Comparison of ENCODE assay signal across 26 cellular contexts in genomic region chr20:48262396-48262795, GRCh38.
"Had no signal": no experiment of that assay in that cellular context is flagged by ENCODE, and none has a peak within 500 bp of the region (broad histone marks: within the 10 kb centered on the region; RNA-seq: fewer than 3 reads in every experiment).

No MANE protein-coding gene starts in this region.

- H3K4me1 ChIP-seq: heart right ventricle, left lung, lower lobe of right lung, pancreas, right atrium auricular region, right lobe of liver, tibial nerve, uterus had no signal

- H3K9me3 Mint-ChIP-seq: mesothelial cell of epicardium; natural killer cell; stimulated activated memory B cell treated with anti-CD40 and anti-IgM and Interleukin-4, amounts not matched to agents 10 μg/mL and 1 μg/mL and 100 μg/mL, for 72 hours; stimulated activated naive CD8-positive, alpha-beta T cell treated with anti-CD3 and anti-CD28 coated beads, Interleukin-15, amount 100 ng/mL, for 72 hours had no signal

- H3K27me3 Mint-ChIP-seq: type B pancreatic cell had no signal

- H3K36me3 Mint-ChIP-seq: mesothelial cell of epicardium; naive B cell; natural killer cell; stimulated activated memory B cell treated with anti-CD40 and anti-IgM and Interleukin-4, amounts not matched to agents 10 μg/mL and 1 μg/mL and 100 μg/mL, for 72 hours; type B pancreatic cell had no signal

- H3K4me3 Mint-ChIP-seq: mesothelial cell of epicardium; naive B cell; natural killer cell; stimulated activated memory B cell treated with anti-CD40 and anti-IgM and Interleukin-4, amounts not matched to agents 10 μg/mL and 1 μg/mL and 100 μg/mL, for 72 hours; stimulated activated naive CD8-positive, alpha-beta T cell treated with anti-CD3 and anti-CD28 coated beads, Interleukin-15, amount 100 ng/mL, for 72 hours; type B pancreatic cell had no signal

- H3K27me3 ChIP-seq: hepatocyte, left lung, pancreas, right atrium auricular region, right lobe of liver, tibial nerve, uterus had no signal

- H3K27ac Mint-ChIP-seq: mesothelial cell of epicardium; natural killer cell; stimulated activated memory B cell treated with anti-CD40 and anti-IgM and Interleukin-4, amounts not matched to agents 10 μg/mL and 1 μg/mL and 100 μg/mL, for 72 hours; stimulated activated naive CD8-positive, alpha-beta T cell treated with anti-CD3 and anti-CD28 coated beads, Interleukin-15, amount 100 ng/mL, for 72 hours; type B pancreatic cell had no signal

- H3K4me1 Mint-ChIP-seq: naive B cell; natural killer cell; stimulated activated naive CD8-positive, alpha-beta T cell treated with anti-CD3 and anti-CD28 coated beads, Interleukin-15, amount 100 ng/mL, for 72 hours had no signal

- H3K36me3 ChIP-seq: heart right ventricle, left lung, lower lobe of right lung, pancreas, right atrium auricular region, right lobe of liver, tibial nerve, uterus had no signal

- DNase-seq: heart right ventricle; kidney glomerular epithelial cell; left cardiac atrium; left lung; lower lobe of right lung; mesendoderm; naive B cell; natural killer cell; nucleus accumbens; pancreas; right lobe of liver; stimulated activated CD4-positive, alpha-beta T cell treated with anti-CD3 and anti-CD28 coated beads, Interleukin-1b, Interleukin-23, amount 100 ng/mL, for 48 hours; stimulated activated CD4-positive, alpha-beta T cell treated with anti-CD3 and anti-CD28 coated beads, Interleukin-2, amount 100 ng/mL, for 48 hours; stimulated activated CD4-positive, alpha-beta T cell treated with anti-CD3 and anti-CD28 coated beads, Interleukin-4, amount 100 ng/mL, for 4 hours; stimulated activated CD8-positive, alpha-beta memory T cell treated with anti-CD3 and anti-CD28 coated beads, Interleukin-4, amount 100 ng/mL, for 48 hours; stimulated activated naive CD4-positive, alpha-beta T cell treated with Interleukin-2 at 50 U/mL for 16 hours; stimulated activated naive CD8-positive, alpha-beta T cell treated with anti-CD3 and anti-CD28 coated beads, Interleukin-15, amount 100 ng/mL, for 72 hours; substantia nigra; uterus had no signal

- H3K9me3 ChIP-seq: left lung, lower lobe of right lung, pancreas, right lobe of liver, uterus had no signal

- ATAC-seq: heart right ventricle; left cardiac atrium; left lung; lower lobe of right lung; natural killer cell; pancreas; stimulated activated memory B cell treated with anti-CD40 and anti-IgM and Interleukin-4, amounts not matched to agents 10 μg/mL and 1 μg/mL and 100 μg/mL, for 72 hours; stimulated activated naive CD8-positive, alpha-beta T cell treated with anti-CD3 and anti-CD28 coated beads, Interleukin-15, amount 100 ng/mL, for 72 hours had no signal

- H3K4me3 ChIP-seq: heart right ventricle, hepatocyte, left lung, lower lobe of right lung, pancreas, right atrium auricular region, right lobe of liver, smooth muscle cell, tibial nerve, uterus had no signal

- H3K27ac ChIP-seq: heart right ventricle, hepatocyte, left lung, lower lobe of right lung, pancreas, right atrium auricular region, right lobe of liver, tibial nerve, uterus had no signal
